Comparison of ENCODE assay signal across 18 cellular contexts in genomic region chr1:197923013-197923412, GRCh38. TPM values are rescaled to one million over a fixed set of nuclear protein-coding genes. Genes with fewer than 3 reads are reported as not detected.
A peak's percentile ranks its signal among the peaks of the same experiment; 100 is the strongest.
DNase-seq lines count a peak whose midpoint lies in the region; ATAC-seq, FAIRE-seq and TF ChIP-seq lines count a peak whose summit lies in the region.
"Had no signal": no experiment of that assay in that cellular context is flagged by ENCODE, and none has a peak within 500 bp of the region (broad histone marks: within the 10 kb centered on the region; RNA-seq: fewer than 3 reads in every experiment).

No MANE protein-coding gene starts in this region.

- H3K9me3 ChIP-seq in HEK293 (ENCODE audit: control insufficient read depth, insufficient read depth, low read depth, low read length) = no peaks in the 10 kb centered on the region
- H3K9me3 ChIP-seq in pancreas = no peaks in the 10 kb centered on the region
- H3K9me3 ChIP-seq: Caco-2 had no signal

- no peak for TF ChIP-seq CTCF in AG10803 (conservative IDR thresholded peaks at IDR 0.05; ENCODE audit: low read length)
- TF ChIP-seq CTCF in HEK293 (tag by site-specific recombination; IDR thresholded peaks at IDR 0.05) = no peak
- TF ChIP-seq CTCF in WTC11 (IDR thresholded peaks at IDR 0.05) = no peak
- no peak for TF ChIP-seq CTCF in omental fat pad (IDR thresholded peaks at IDR 0.05)
- TF ChIP-seq CTCF in pancreas (IDR thresholded peaks at IDR 0.05) = no peak

- peaks cover 0 to 16% (median 12%) of the 10 kb centered on the region in 4 donors for H3K27me3 ChIP-seq in pancreas

- DNase-seq in AG10803 (ENCODE audit: low read depth) (no peak), WTC11 (ENCODE audit: low spot score) (no peak), omental fat pad (ENCODE audit: low spot score) (no peak), pancreas (no peak), DMS 273 (lab: John Stamatoyannopoulos, UW; ENCODE audit: unreplicated experiment) (no peak)
- DNase-seq: AML-193; Caco-2; CD8-positive, alpha-beta memory T cell; DMS53; GF-D8 had no signal

- H3K27ac ChIP-seq in HEK293 (ENCODE audit: extremely low read depth, low read depth, low read length) (no peak overlapping the region), pancreas (no peak overlapping the region)
- H3K27ac ChIP-seq: BLaER1 had no signal

- peaks cover 0 to 8% of the 10 kb centered on the region in 2 experiments; a peak in 1 of 3 replicates for H3K36me3 ChIP-seq in HEK293 (ENCODE audit: control insufficient read depth in 2 of 2, insufficient read depth in 1 of 2, low read length in 2 of 2)
- H3K36me3 ChIP-seq in pancreas = no peaks in the 10 kb centered on the region
- H3K36me3 ChIP-seq: BLaER1 had no signal

- no peak for ATAC-seq in WTC11
- peak; percentile 27 for ATAC-seq in omental fat pad (ENCODE audit: low FRiP score)
- no peak for ATAC-seq in pancreas
- ATAC-seq in HG03039 (IDR thresholded peaks at IDR 0.05; ENCODE audit: unreplicated experiment) = no peak
- ATAC-seq: HepG2 had no signal

- POLR2A ChIA-PET in HEK293 (lab: Yijun Ruan, JAX) (no interaction called here), WTC11 (lab: Charles Lee) (no interaction called here)

- 76 to 86% methylated on average over 13 of the region's 13 CpGs for WGBS in pancreas, 2 donors

- CTCF ChIA-PET in HEK293 (lab: Yijun Ruan, JAX) = interaction anchor here (1.4 to 1.7 kb wide), 6 partner anchors 16 to 523 kb away, joined by 4 to 20 read pairs (median 5); no protein-coding TSS in a partner anchor
- CTCF ChIA-PET in WTC11 (lab: Charles Lee) = interaction anchor here (1.2 kb wide), 1 partner anchor 397 kb away, joined by 3 read pairs; no protein-coding TSS in a partner anchor

- intact Hi-C loops in pancreas (cut with DNase I) = no loop called here

- no peaks in the 10 kb centered on the region for H3K9me3 Mint-ChIP-seq in WTC11

- H3K4me1 Mint-ChIP-seq in WTC11 = peaks cover 49% of the 10 kb centered on the region

- H3K4me1 ChIP-seq in HEK293 (ENCODE audit: control insufficient read depth, insufficient read depth, low read length) = no peaks in the 10 kb centered on the region
- peaks cover 0 to 8% (median 1%) of the 10 kb centered on the region in 3 donors for H3K4me1 ChIP-seq in pancreas
- H3K4me1 ChIP-seq: Caco-2 had no signal

- no peak overlapping the region; the same call in 1 of the 2 replicates for H3K4me3 Mint-ChIP-seq in WTC11
- H3K4me3 Mint-ChIP-seq: CD8-positive, alpha-beta memory T cell had no signal

- H3K4me3 ChIP-seq in AG10803 (ENCODE audit: low read length) (peak overlapping the region; percentile 5), HEK293 (ENCODE audit: low read depth, low read length) (no peak overlapping the region), pancreas (no peak overlapping the region)
- H3K4me3 ChIP-seq: BLaER1 had no signal

- FAIRE-seq in pancreas (lab: Jason Lieb, UNC) = no peak
- FAIRE-seq: A204.1, GM19239, H54, HepG2, HTR-8/SVneo had no signal

- H3K36me3 Mint-ChIP-seq in WTC11 = no peaks in the 10 kb centered on the region; the same call in 1 of the 2 replicates
- H3K36me3 Mint-ChIP-seq: CD8-positive, alpha-beta memory T cell had no signal

- H3K27me3 Mint-ChIP-seq in WTC11 (ENCODE audit: low read depth) = peaks cover 95% of the 10 kb centered on the region

- H3K27ac Mint-ChIP-seq in WTC11 = no peak overlapping the region

TF ChIP-seq in HEK293, 187 proteins besides CTCF, POLR2A, EP300 and RAD21:
- TF ChIP-seq ZXDB (tag by site-specific recombination; IDR thresholded peaks at IDR 0.05) (no peak), ZIC2 (tag by site-specific recombination; IDR thresholded peaks at IDR 0.05) (peak; percentile 21; the same call in 1 of the 2 replicates)

TF ChIP-seq in WTC11, 78 proteins besides CTCF, POLR2A, EP300 and RAD21:
- TF ChIP-seq ATF3 (CRISPR knock-in tag; conservative IDR thresholded peaks at IDR 0.05) = no peak
- no peak for TF ChIP-seq HMGA2 (CRISPR knock-in tag; IDR thresholded peaks at IDR 0.05)
- TF ChIP-seq ZNF317 (CRISPR knock-in tag; IDR thresholded peaks at IDR 0.05; ENCODE audit: borderline replicate concordance, low read depth) = no peak
- TF ChIP-seq MXD4 (CRISPR knock-in tag; IDR thresholded peaks at IDR 0.05; ENCODE audit: borderline replicate concordance) = no peak
- peak; percentile 45; the same call in 1 of the 2 replicates for TF ChIP-seq ZNF423 (CRISPR knock-in tag; IDR thresholded peaks at IDR 0.05)
- TF ChIP-seq ZSCAN18 (CRISPR knock-in tag; IDR thresholded peaks at IDR 0.05) = no peak
- no peak for TF ChIP-seq CREM (CRISPR knock-in tag; IDR thresholded peaks at IDR 0.05)
- TF ChIP-seq GTF2I (CRISPR knock-in tag; conservative IDR thresholded peaks at IDR 0.05) = no peak

RNA-seq across cellular contexts. Expression of gene LHX9, which starts 5.8 kb away (rescaled TPM):
- total RNA-seq in WTC11 (2021) = not detected in 3 replicates
- total RNA-seq in omental fat pad = under 1 TPM in 1 of 4 donors, not detected in 3; 0.72 TPM
- under 1 TPM in 2 of 6 donors, not detected in 4; 0.03 to 0.09 TPM for total RNA-seq in pancreas
- polyA plus RNA-seq in pancreas = under 1 TPM in 1 of 2 donors, not detected in 1; 0.07 TPM
- total RNA-seq: HepG2 had no signal
- polyA plus RNA-seq: CD8-positive, alpha-beta memory T cell; HepG2 had no signal

RNA-seq across cellular contexts. Expression of gene C1orf53, which starts 20.6 kb away (rescaled TPM):
- total RNA-seq in WTC11 (2021) (0.33 to 0.89 TPM (median 0.73 TPM) in 3 replicates), omental fat pad (1 to 10 TPM in 3 of 4 donors, not detected in 1; 2.6 to 6.7 (median 2.9) TPM), pancreas (1 to 10 TPM in 4 of 6 donors, under 1 TPM in 2; 0.60 to 2.7 (median 2.5) TPM)
- polyA plus RNA-seq in pancreas = 1 to 10 TPM; 5.6 to 6.7 TPM
- polyA plus RNA-seq: CD8-positive, alpha-beta memory T cell had no signal
